17 cellular contexts compared by ENCODE assay signal in the genomic region with DNA sequence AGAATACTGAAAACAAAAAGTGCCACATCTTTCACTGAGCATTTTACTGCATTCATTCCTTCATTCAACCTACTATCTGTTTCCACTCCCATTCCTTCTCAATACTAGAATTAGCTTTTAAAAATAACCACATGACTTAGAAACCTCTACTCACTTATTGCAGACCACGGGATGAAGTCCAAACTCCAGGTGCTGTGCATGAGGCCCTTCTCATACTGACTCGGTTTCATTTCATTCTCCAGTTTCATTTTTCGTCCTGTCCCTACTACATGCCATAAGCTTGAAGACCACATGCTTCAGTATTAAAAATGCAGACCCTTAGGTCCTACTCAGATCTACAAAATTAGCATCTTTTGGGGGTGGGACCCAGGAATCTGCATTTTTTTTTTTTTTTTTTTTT.
"Had no signal": no experiment of that assay in that cellular context is flagged by ENCODE, and none has a peak within 500 bp of the region (broad histone marks: within the 10 kb centered on the region; RNA-seq: fewer than 3 reads in every experiment).

No MANE protein-coding gene starts in this region.

- H3K4me3 ChIP-seq: gastrocnemius medialis, heart left ventricle, neural progenitor cell, suprapubic skin had no signal

- H3K27ac ChIP-seq: gastrocnemius medialis, heart left ventricle, neural progenitor cell, parathyroid adenoma, suprapubic skin had no signal

- DNase-seq: activated CD4-positive, alpha-beta T cell treated with anti-CD3 and anti-CD28 coated beads, Interleukin-2, amount 10 ng/mL, durations not matched to agents 24 days and 14 days; activated CD4-positive, CD25-positive, alpha-beta regulatory T cell; activated CD8-positive, alpha-beta memory T cell treated with anti-CD3 and anti-CD28 coated beads, Interleukin-2, amount 50 U/mL, for 4 hours; activated CD8-positive, alpha-beta T cell treated with anti-CD3 and anti-CD28 coated beads, Interleukin-2, amount 10 ng/mL, durations not matched to agents 7 days and 5 days; activated T-cell treated with anti-CD3 and anti-CD28 coated beads, Interleukin-2, amount 50 U/mL, for 48 hours; dermis blood vessel endothelial cell; effector memory CD8-positive, alpha-beta T cell; gastrocnemius medialis; heart left ventricle; left cardiac atrium; stimulated activated CD4-positive, alpha-beta T cell treated with anti-CD3 and anti-CD28 coated beads, Interleukin-4, amount 100 ng/mL, for 4 hours; stimulated activated CD8-positive, alpha-beta memory T cell treated with anti-CD3 and anti-CD28 coated beads, Interleukin-4, amount 100 ng/mL, for 48 hours; trophoblast cell had no signal

- H3K79me2 ChIP-seq: parathyroid adenoma had no signal

- H3K9me3 ChIP-seq: gastrocnemius medialis, heart left ventricle, suprapubic skin had no signal

- H3K27ac Mint-ChIP-seq: activated CD4-positive, alpha-beta T cell treated with anti-CD3 and anti-CD28 coated beads, Interleukin-2, amount 10 ng/mL, durations not matched to agents 24 days and 14 days; activated CD8-positive, alpha-beta T cell treated with anti-CD3 and anti-CD28 coated beads, Interleukin-2, amount 10 ng/mL, durations not matched to agents 7 days and 5 days; neural progenitor cell; stimulated activated naive CD8-positive, alpha-beta T cell treated with anti-CD3 and anti-CD28 coated beads, Interleukin-15, Interleukin-2, amounts not matched to agents 100 ng/mL and 50 ng/mL, for 24 hours had no signal

- H3K4me1 ChIP-seq: parathyroid adenoma had no signal

- H3K4me3 Mint-ChIP-seq: activated CD4-positive, alpha-beta T cell treated with anti-CD3 and anti-CD28 coated beads, Interleukin-2, amount 10 ng/mL, durations not matched to agents 24 days and 14 days; activated CD8-positive, alpha-beta T cell treated with anti-CD3 and anti-CD28 coated beads, Interleukin-2, amount 10 ng/mL, durations not matched to agents 7 days and 5 days; effector memory CD8-positive, alpha-beta T cell; stimulated activated naive CD8-positive, alpha-beta T cell treated with anti-CD3 and anti-CD28 coated beads, Interleukin-15, Interleukin-2, amounts not matched to agents 100 ng/mL and 50 ng/mL, for 24 hours had no signal

- H3K4me2 ChIP-seq: neural progenitor cell had no signal

- H3K36me3 ChIP-seq: gastrocnemius medialis, heart left ventricle, neural progenitor cell, suprapubic skin had no signal

- H3K27me3 Mint-ChIP-seq: activated CD4-positive, alpha-beta T cell treated with anti-CD3 and anti-CD28 coated beads, Interleukin-2, amount 10 ng/mL, durations not matched to agents 24 days and 14 days; stimulated activated naive CD8-positive, alpha-beta T cell treated with anti-CD3 and anti-CD28 coated beads, Interleukin-15, Interleukin-2, amounts not matched to agents 100 ng/mL and 50 ng/mL, for 24 hours had no signal

- ATAC-seq: activated CD8-positive, alpha-beta T cell treated with anti-CD3 and anti-CD28 coated beads, Interleukin-2, amount 10 ng/mL, durations not matched to agents 7 days and 5 days; effector memory CD8-positive, alpha-beta T cell; gastrocnemius medialis; heart left ventricle; left cardiac atrium had no signal

- H3K27me3 ChIP-seq: gastrocnemius medialis, heart left ventricle, suprapubic skin had no signal

- H3K9me3 Mint-ChIP-seq: activated CD4-positive, alpha-beta T cell treated with anti-CD3 and anti-CD28 coated beads, Interleukin-2, amount 10 ng/mL, durations not matched to agents 24 days and 14 days; effector memory CD8-positive, alpha-beta T cell had no signal

- H3K9ac ChIP-seq: neural progenitor cell, parathyroid adenoma had no signal

- H2AFZ ChIP-seq: neural progenitor cell, parathyroid adenoma had no signal
